22 cellular contexts compared by ENCODE assay signal in genomic region chr5:180371949-180372348, GRCh38.
"Had no signal": no experiment of that assay in that cellular context is flagged by ENCODE, and none has a peak within 500 bp of the region (broad histone marks: within the 10 kb centered on the region; RNA-seq: fewer than 3 reads in every experiment).

No MANE protein-coding gene starts in this region.

- H3K4me2 ChIP-seq: hepatocyte had no signal

- H3K27ac Mint-ChIP-seq: mesothelial cell of epicardium; naive thymus-derived CD4-positive, alpha-beta T cell; natural killer cell treated with Interleukin-12 subunit alpha and Interleukin-12 subunit beta and Interleukin-15 and Interleukin-18, amount 100 ng/mL, for 72 hours; progenitor cell of endocrine pancreas; stimulated activated effector memory CD8-positive, alpha-beta T cell treated with anti-CD3 and anti-CD28 coated beads, Interleukin-12 subunit alpha, Interleukin-12 subunit beta, amount 100 ng/mL, for 72 hours; stimulated activated naive CD8-positive, alpha-beta T cell treated with anti-CD3 and anti-CD28 coated beads, Interleukin-15, Interleukin-2, amounts not matched to agents 100 ng/mL and 50 ng/mL, for 24 hours; type B pancreatic cell had no signal

- ATAC-seq: naive thymus-derived CD4-positive, alpha-beta T cell; natural killer cell treated with Interleukin-12 subunit alpha and Interleukin-12 subunit beta and Interleukin-15 and Interleukin-18, amount 100 ng/mL, for 72 hours; right lobe of liver; stimulated activated effector memory CD8-positive, alpha-beta T cell treated with anti-CD3 and anti-CD28 coated beads, Interleukin-12 subunit alpha, Interleukin-12 subunit beta, amount 100 ng/mL, for 72 hours had no signal

- H3K36me3 ChIP-seq: left ventricle myocardium inferior, ovary, right atrium auricular region, right lobe of liver, spleen, tibial nerve, vagina had no signal

- H3K27me3 ChIP-seq: hepatocyte, ovary, right atrium auricular region, right lobe of liver, tibial nerve, vagina had no signal

- H3K79me2 ChIP-seq: hepatocyte had no signal

- H3K4me1 ChIP-seq: left ventricle myocardium inferior, right atrium auricular region, right lobe of liver, spleen had no signal

- H3K4me3 Mint-ChIP-seq: mesothelial cell of epicardium; naive thymus-derived CD4-positive, alpha-beta T cell; natural killer cell treated with Interleukin-12 subunit alpha and Interleukin-12 subunit beta and Interleukin-15 and Interleukin-18, amount 100 ng/mL, for 72 hours; stimulated activated effector memory CD8-positive, alpha-beta T cell treated with anti-CD3 and anti-CD28 coated beads, Interleukin-12 subunit alpha, Interleukin-12 subunit beta, amount 100 ng/mL, for 72 hours; stimulated activated naive CD8-positive, alpha-beta T cell treated with anti-CD3 and anti-CD28 coated beads, Interleukin-15, Interleukin-2, amounts not matched to agents 100 ng/mL and 50 ng/mL, for 24 hours; type B pancreatic cell had no signal

- H3K27me3 Mint-ChIP-seq: stimulated activated naive CD8-positive, alpha-beta T cell treated with anti-CD3 and anti-CD28 coated beads, Interleukin-15, Interleukin-2, amounts not matched to agents 100 ng/mL and 50 ng/mL, for 24 hours; type B pancreatic cell had no signal

- H3K9me3 ChIP-seq: left ventricle myocardium inferior, ovary, right atrium auricular region, right lobe of liver, spleen, tibial nerve, vagina had no signal

- H3K27ac ChIP-seq: hepatocyte, left ventricle myocardium inferior, ovary, right lobe of liver, spleen, tibial nerve, vagina had no signal

- H2AFZ ChIP-seq: hepatocyte had no signal

- DNase-seq: islet precursor cell; left ventricle myocardium inferior; mesendoderm; naive thymus-derived CD4-positive, alpha-beta T cell; nucleus accumbens; ovary; right lobe of liver; small intestine; spleen; stimulated activated CD4-positive, alpha-beta T cell treated with anti-CD3 and anti-CD28 coated beads, Interleukin-4, amount 100 ng/mL, for 24 hours; stimulated activated naive CD4-positive, alpha-beta T cell had no signal

- H3K9me3 Mint-ChIP-seq: mesothelial cell of epicardium; naive thymus-derived CD4-positive, alpha-beta T cell; natural killer cell treated with Interleukin-12 subunit alpha and Interleukin-12 subunit beta and Interleukin-15 and Interleukin-18, amount 100 ng/mL, for 72 hours; stimulated activated effector memory CD8-positive, alpha-beta T cell treated with anti-CD3 and anti-CD28 coated beads, Interleukin-12 subunit alpha, Interleukin-12 subunit beta, amount 100 ng/mL, for 72 hours; stimulated activated naive CD8-positive, alpha-beta T cell treated with anti-CD3 and anti-CD28 coated beads, Interleukin-15, Interleukin-2, amounts not matched to agents 100 ng/mL and 50 ng/mL, for 24 hours; type B pancreatic cell had no signal

- H3K4me3 ChIP-seq: hepatocyte, left ventricle myocardium inferior, lung, ovary, right atrium auricular region, right lobe of liver, spleen, tibial nerve, vagina had no signal

- H3K4me1 Mint-ChIP-seq: mesothelial cell of epicardium had no signal

- H3K36me3 Mint-ChIP-seq: mesothelial cell of epicardium; naive thymus-derived CD4-positive, alpha-beta T cell; natural killer cell treated with Interleukin-12 subunit alpha and Interleukin-12 subunit beta and Interleukin-15 and Interleukin-18, amount 100 ng/mL, for 72 hours; type B pancreatic cell had no signal
